ENCODE assay signal across 13 cellular contexts in the genomic region with DNA sequence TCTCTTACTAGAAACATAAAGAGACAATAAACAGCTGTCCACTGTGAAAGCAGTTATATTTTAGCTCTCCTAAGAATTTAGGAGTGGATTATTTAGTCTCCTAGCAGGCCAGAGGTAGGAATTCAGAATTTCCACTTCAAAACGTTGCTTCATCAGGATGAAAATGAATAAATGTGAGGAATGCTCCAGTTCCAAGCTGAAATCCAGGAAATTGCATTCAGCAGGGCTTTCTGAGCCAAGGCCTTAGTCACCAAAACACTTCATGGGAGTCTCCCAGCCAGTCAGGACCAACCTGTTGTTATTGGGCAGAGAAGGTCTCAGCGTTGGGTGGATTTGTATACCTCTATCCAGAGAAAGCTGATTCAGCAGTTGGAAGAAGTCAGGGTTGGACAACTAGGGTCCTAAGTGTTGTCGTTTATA.
DNase-seq lines count a peak whose midpoint lies in the region; ATAC-seq and TF ChIP-seq lines count a peak whose summit lies in the region.
"Had no signal": no experiment of that assay in that cellular context is flagged by ENCODE, and none has a peak within 500 bp of the region (broad histone marks: within the 10 kb centered on the region; RNA-seq: fewer than 3 reads in every experiment).

No MANE protein-coding gene starts in this region.

- H3K4me3 ChIP-seq in fibroblast of pulmonary artery (replicated peaks; ENCODE audit: low read depth, low read length), result no peak overlapping the region
- H3K4me3 ChIP-seq: BLaER1, neural progenitor cell had no signal

- DNase-seq in ACHN (peak; percentile 34), RPMI7951 (ENCODE audit: low read depth) (peak; percentile 33), fibroblast of pulmonary artery (ENCODE audit: low read depth) (peak; percentile 94), non-pigmented ciliary epithelial cell (ENCODE audit: low read depth) (peak; percentile 71), HT-29 (ENCODE audit: low spot score) (no peak), iPS-NIHi11 (ENCODE audit: low spot score) (no peak), GM13976 (ENCODE audit: low spot score) (no peak)
- DNase-seq: activated naive CD4-positive, alpha-beta T cell treated with Interleukin-2 at 50 U/mL for 16 hours; NCI-H1105; WERI-Rb-1 had no signal

- TF ChIP-seq CTCF in fibroblast of pulmonary artery (IDR thresholded peaks at IDR 0.05; ENCODE audit: low read length, missing control alignments), result no peak
- no peak for TF ChIP-seq CTCF in GM13976 (IDR thresholded peaks at IDR 0.05; ENCODE audit: borderline replicate concordance, control extremely low read depth, extremely low read depth, insufficient read depth, missing control alignments)

- in situ Hi-C loops in ACHN (cut with HindIII; ENCODE audit: low pct_ligation_motif_present, low pct_unique_long_range_greater_than_20kb, low sequenced_read_pairs) (no loop called here), GM13976 (cut with MboI; ENCODE audit: low sequenced_read_pairs, unreplicated experiment) (no loop called here)

- ATAC-seq in GM18909 (IDR thresholded peaks at IDR 0.05; ENCODE audit: poor library complexity, unreplicated experiment), result no peak

Comparison
In these comparisons a context has a peak if more than half of its experiments do, and no peak if none do; other contexts are left out.
1. DNase-seq: peak in ACHN (single experiment), RPMI7951 (single experiment), fibroblast of pulmonary artery (single experiment) and non-pigmented ciliary epithelial cell (single experiment); none in HT-29 (single experiment), iPS-NIHi11 (single experiment) and GM13976 (single experiment).